In genomic region chr19:30085394-30085793, GRCh38 we compare ENCODE assay signal across 16 cellular contexts.
DNase-seq lines count a peak whose midpoint lies in the region; ATAC-seq and TF ChIP-seq lines count a peak whose summit lies in the region.
"Had no signal": no experiment of that assay in that cellular context is flagged by ENCODE, and none has a peak within 500 bp of the region (broad histone marks: within the 10 kb centered on the region; RNA-seq: fewer than 3 reads in every experiment).

No MANE protein-coding gene starts in this region.

- H3K36me3 ChIP-seq in neural progenitor cell = no peaks in the 10 kb centered on the region
- H3K36me3 ChIP-seq: breast epithelium, heart left ventricle, neutrophil, Peyer's patch, upper lobe of left lung had no signal

- H3K27ac Mint-ChIP-seq in activated CD8-positive, alpha-beta T cell treated with anti-CD3 and anti-CD28 coated beads for 36 hours = no peak overlapping the region
- no peak overlapping the region for H3K27ac Mint-ChIP-seq in neural progenitor cell

- H3F3A ChIP-seq in neural progenitor cell (ENCODE audit: low read depth) = no peaks in the 10 kb centered on the region

- no peaks in the 10 kb centered on the region for H3K79me2 ChIP-seq in neural progenitor cell (ENCODE audit: low read depth)

- no peaks in the 10 kb centered on the region for H3K4me1 Mint-ChIP-seq in activated CD8-positive, alpha-beta T cell treated with anti-CD3 and anti-CD28 coated beads for 36 hours (ENCODE audit: low read depth)
- no peaks in the 10 kb centered on the region for H3K4me1 Mint-ChIP-seq in neural progenitor cell

- H4K20me1 ChIP-seq in neural progenitor cell (ENCODE audit: low read depth) = no peaks in the 10 kb centered on the region

- no peak overlapping the region for H3K27ac ChIP-seq in neural progenitor cell
- H3K27ac ChIP-seq: 22Rv1, breast epithelium, neutrophil, Peyer's patch, upper lobe of left lung had no signal

- H3K9ac ChIP-seq in neural progenitor cell = no peak overlapping the region

- DNase-seq in DMS 273 (lab: John Stamatoyannopoulos, UW; ENCODE audit: unreplicated experiment) = peak; percentile 77
- no peak for DNase-seq in DMS 273 treated with DMSO at 0.1 percent for 48 hours (lab: John Stamatoyannopoulos, UW)
- peak; percentile 24 for DNase-seq in HT1080 (ENCODE audit: low read depth)
- DNase-seq in activated CD8-positive, alpha-beta T cell treated with anti-CD3 and anti-CD28 coated beads for 36 hours = peak; percentile 20
- peak; percentile 47 for DNase-seq in neural progenitor cell (ENCODE audit: low spot score)
- no peak for DNase-seq in SW 1271 (lab: John Stamatoyannopoulos, UW)
- no peak for DNase-seq in NAMALWA (ENCODE audit: low spot score)
- DNase-seq in activated naive CD4-positive, alpha-beta T cell treated with Interleukin-2 at 50 U/mL for 16 hours = no peak
- DNase-seq: Caco-2; stimulated activated CD4-positive, alpha-beta T cell treated with anti-CD3 and anti-CD28 coated beads, Interleukin-12 subunit alpha, Interleukin-12 subunit beta, amount 100 ng/mL, for 4 hours; upper lobe of left lung had no signal

- no peaks in the 10 kb centered on the region for H3K9me3 ChIP-seq in neural progenitor cell (ENCODE audit: low read depth)
- H3K9me3 ChIP-seq: Caco-2, heart left ventricle, neutrophil, Peyer's patch, upper lobe of left lung had no signal

- TF ChIP-seq CTCF in activated CD8-positive, alpha-beta T cell treated with anti-CD3 and anti-CD28 coated beads for 36 hours (IDR thresholded peaks at IDR 0.05) = no peak
- TF ChIP-seq CTCF in neural progenitor cell (IDR thresholded peaks at IDR 0.05) = peak; percentile 43

- CTCF ChIA-PET in activated CD8-positive, alpha-beta T cell treated with anti-CD3 and anti-CD28 coated beads for 36 hours (lab: Charles Lee) = no interaction called here

- no peaks in the 10 kb centered on the region for H3K9me3 Mint-ChIP-seq in activated CD8-positive, alpha-beta T cell treated with anti-CD3 and anti-CD28 coated beads for 36 hours
- H3K9me3 Mint-ChIP-seq in neural progenitor cell = peaks cover 9% of the 10 kb centered on the region

- no peaks in the 10 kb centered on the region for H3K4me1 ChIP-seq in neural progenitor cell
- H3K4me1 ChIP-seq: breast epithelium, Caco-2, Peyer's patch, upper lobe of left lung had no signal

- POLR2A ChIA-PET in activated CD8-positive, alpha-beta T cell treated with anti-CD3 and anti-CD28 coated beads for 36 hours (lab: Charles Lee) = interaction anchor here (0.7 kb wide), 1 partner anchor 131 kb away, joined by 4 read pairs; no protein-coding TSS in a partner anchor

- intact Hi-C loops in activated CD8-positive, alpha-beta T cell treated with anti-CD3 and anti-CD28 coated beads for 36 hours (cut with micrococcal nuclease) = no loop called here

- H3K4me3 Mint-ChIP-seq in activated CD8-positive, alpha-beta T cell treated with anti-CD3 and anti-CD28 coated beads for 36 hours = no peak overlapping the region
- H3K4me3 Mint-ChIP-seq in neural progenitor cell = no peak overlapping the region

- no peaks in the 10 kb centered on the region for H3K27me3 Mint-ChIP-seq in activated CD8-positive, alpha-beta T cell treated with anti-CD3 and anti-CD28 coated beads for 36 hours
- H3K27me3 Mint-ChIP-seq in neural progenitor cell (ENCODE audit: insufficient read depth, low read depth) = peaks cover 3% of the 10 kb centered on the region

- H3K36me3 Mint-ChIP-seq in activated CD8-positive, alpha-beta T cell treated with anti-CD3 and anti-CD28 coated beads for 36 hours (ENCODE audit: low read depth) = no peaks in the 10 kb centered on the region
- H3K36me3 Mint-ChIP-seq in neural progenitor cell = no peaks in the 10 kb centered on the region

- H3K27me3 ChIP-seq in neural progenitor cell = no peaks in the 10 kb centered on the region
- H3K27me3 ChIP-seq: heart left ventricle, neutrophil, Peyer's patch, upper lobe of left lung had no signal

- H3K4me2 ChIP-seq in neural progenitor cell = no peak overlapping the region

- peak; percentile 51 for ATAC-seq in activated CD8-positive, alpha-beta T cell treated with anti-CD3 and anti-CD28 coated beads for 36 hours

- no peak overlapping the region for H3K4me3 ChIP-seq in neural progenitor cell
- H3K4me3 ChIP-seq: breast epithelium, heart left ventricle, Peyer's patch, upper lobe of left lung had no signal

- peak overlapping the region; percentile 78 for H2AFZ ChIP-seq in neural progenitor cell (replicated peaks)

Comparison
In these comparisons a context has a peak if more than half of its experiments do, and no peak if none do; other contexts are left out.
1. DNase-seq: peak in DMS 273 (single experiment), HT1080 (single experiment), activated CD8-positive, alpha-beta T cell treated with anti-CD3 and anti-CD28 coated beads for 36 hours (single experiment) and neural progenitor cell (single experiment); none in DMS 273 treated with DMSO at 0.1 percent for 48 hours (single experiment), SW 1271 (0 of 2), NAMALWA (single experiment) and activated naive CD4-positive, alpha-beta T cell treated with Interleukin-2 at 50 U/mL for 16 hours (single experiment).